Comparison of ENCODE assay signal across 10 cellular contexts in genomic region chr17:32569171-32570080, GRCh38.
DNase-seq lines count a peak whose midpoint lies in the region; ATAC-seq and TF ChIP-seq lines count a peak whose summit lies in the region.
"Had no signal": no experiment of that assay in that cellular context is flagged by ENCODE, and none has a peak within 500 bp of the region (broad histone marks: within the 10 kb centered on the region; RNA-seq: fewer than 3 reads in every experiment).

No MANE protein-coding gene starts in this region.

- H2AFZ ChIP-seq in Loucy (ENCODE audit: low read length) (no peak overlapping the region), hepatocyte (no peak overlapping the region)

- H3K36me3 ChIP-seq in Loucy (ENCODE audit: insufficient read depth, low read length) (no peaks in the 10 kb centered on the region), hepatocyte (replicated peaks; ENCODE audit: insufficient read depth, low read depth) (no peaks in the 10 kb centered on the region)
- H3K36me3 ChIP-seq: heart left ventricle had no signal

- H3K9me3 ChIP-seq in Loucy (ENCODE audit: insufficient read depth, low read depth, low read length), result no peaks in the 10 kb centered on the region
- H3K9me3 ChIP-seq in hepatocyte (ENCODE audit: low read depth), result no peaks in the 10 kb centered on the region
- H3K9me3 ChIP-seq: heart left ventricle had no signal

- H3K4me3 ChIP-seq in Loucy (ENCODE audit: low read length, poor library complexity, severe bottlenecking) (no peak overlapping the region), hepatocyte (no peak overlapping the region)
- H3K4me3 ChIP-seq: heart left ventricle had no signal

- no peak overlapping the region for H3K27ac ChIP-seq in caudate nucleus (ENCODE audit: low read depth, low read length)
- H3K27ac ChIP-seq in hepatocyte, result no peak overlapping the region
- H3K27ac ChIP-seq: heart left ventricle had no signal

- H3K4me1 ChIP-seq in Loucy (ENCODE audit: insufficient read depth, low read length, poor library complexity, severe bottlenecking) (peaks cover 9% of the 10 kb centered on the region), hepatocyte (ENCODE audit: insufficient read depth) (no peaks in the 10 kb centered on the region)
- H3K4me1 ChIP-seq: heart left ventricle had no signal

- peak; percentile 55 for ATAC-seq in GM21447 (IDR thresholded peaks at IDR 0.05; ENCODE audit: unreplicated experiment)
- ATAC-seq: heart left ventricle had no signal

- no peaks in the 10 kb centered on the region for H3F3A ChIP-seq in Loucy (ENCODE audit: low read depth)

- H3K27me3 ChIP-seq in Loucy (ENCODE audit: insufficient read depth, low read length, poor library complexity, severe bottlenecking), result no peaks in the 10 kb centered on the region
- no peaks in the 10 kb centered on the region for H3K27me3 ChIP-seq in hepatocyte
- H3K27me3 ChIP-seq: heart left ventricle had no signal

- H3K9me2 ChIP-seq in Loucy (replicated peaks; ENCODE audit: low read depth, low read length) (no peaks in the 10 kb centered on the region), hepatocyte (replicated peaks; ENCODE audit: insufficient read depth) (no peaks in the 10 kb centered on the region)

- TF ChIP-seq CTCF in Loucy (conservative IDR thresholded peaks at IDR 0.05; ENCODE audit: low read length), result no peak
- no peak for TF ChIP-seq CTCF in hepatocyte (IDR thresholded peaks at IDR 0.05; ENCODE audit: poor library complexity)

- H3K9ac ChIP-seq in Loucy (ENCODE audit: low read depth, low read length, poor library complexity, severe bottlenecking), result no peak overlapping the region

- H3K79me2 ChIP-seq in Loucy (ENCODE audit: insufficient read depth, low read length) (no peaks in the 10 kb centered on the region), hepatocyte (no peaks in the 10 kb centered on the region)

- H3K4me2 ChIP-seq in Loucy (ENCODE audit: low read depth, low read length, poor library complexity, severe bottlenecking) (peak overlapping the region; percentile 3), hepatocyte (no peak overlapping the region)

- peak; percentile 18 for DNase-seq in EL
- DNase-seq in foreskin melanocyte, result peak; percentile 87
- no peak for DNase-seq in caudate nucleus (lab: John Stamatoyannopoulos, UW)
- DNase-seq in activated gamma-delta T cell (lab: John Stamatoyannopoulos, UW), result no peak
- no peak for DNase-seq in SHP77 (lab: John Stamatoyannopoulos, UW)
- no peak for DNase-seq in hepatocyte (ENCODE audit: low spot score)
- DNase-seq: heart left ventricle; NK-92 treated with Interleukin-12 subunit alpha and Interleukin-12 subunit beta, amount 100 ng/mL, for 24 hours had no signal

- H4K20me1 ChIP-seq in Loucy (ENCODE audit: insufficient read depth, low read length, poor library complexity, severe bottlenecking), result no peaks in the 10 kb centered on the region
- H4K20me1 ChIP-seq in hepatocyte (ENCODE audit: insufficient read depth, poor library complexity, severe bottlenecking), result no peaks in the 10 kb centered on the region

- WGBS in hepatocyte (ENCODE audit: low lambda C conversion rate, missing lambda C conversion rate), result 86% methylated on average over 7 of the region's 7 CpGs

Comparison
In these comparisons a context has a peak if more than half of its experiments do, and no peak if none do; other contexts are left out.
1. DNase-seq: peak in EL (single experiment) and foreskin melanocyte (single experiment); none in caudate nucleus (0 of 61), activated gamma-delta T cell (single experiment), SHP77 (0 of 2) and hepatocyte (single experiment).